ENCODE assay signal across 2 cellular contexts in the genomic region with DNA sequence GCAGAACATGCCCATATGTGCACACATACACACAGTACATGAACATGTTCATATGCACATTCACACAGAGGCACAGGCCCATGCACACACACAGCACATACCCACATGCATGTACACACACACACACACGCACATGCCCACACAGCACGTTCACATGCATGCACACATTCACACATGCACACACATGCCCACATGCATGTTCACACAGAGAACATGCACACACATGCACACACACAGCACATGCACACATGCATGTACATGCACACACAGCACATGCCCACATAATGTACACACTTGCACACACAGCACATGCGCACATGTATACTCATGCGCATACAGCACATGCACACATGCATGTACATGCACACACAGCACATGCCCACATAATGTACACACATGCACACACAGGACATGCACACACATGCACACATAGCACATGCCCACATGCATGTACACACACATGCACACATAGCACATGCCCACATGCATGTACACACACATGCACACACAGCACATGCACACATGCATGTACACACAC.
TF ChIP-seq lines count a peak whose summit lies in the region.

No MANE protein-coding gene starts in this region.

TF ChIP-seq in HEK293, 187 proteins besides CTCF, POLR2A, EP300 and RAD21:
- no peak for TF ChIP-seq ZNF121 (tag by site-specific recombination; IDR thresholded peaks at IDR 0.05)
- TF ChIP-seq, protein P1, sequence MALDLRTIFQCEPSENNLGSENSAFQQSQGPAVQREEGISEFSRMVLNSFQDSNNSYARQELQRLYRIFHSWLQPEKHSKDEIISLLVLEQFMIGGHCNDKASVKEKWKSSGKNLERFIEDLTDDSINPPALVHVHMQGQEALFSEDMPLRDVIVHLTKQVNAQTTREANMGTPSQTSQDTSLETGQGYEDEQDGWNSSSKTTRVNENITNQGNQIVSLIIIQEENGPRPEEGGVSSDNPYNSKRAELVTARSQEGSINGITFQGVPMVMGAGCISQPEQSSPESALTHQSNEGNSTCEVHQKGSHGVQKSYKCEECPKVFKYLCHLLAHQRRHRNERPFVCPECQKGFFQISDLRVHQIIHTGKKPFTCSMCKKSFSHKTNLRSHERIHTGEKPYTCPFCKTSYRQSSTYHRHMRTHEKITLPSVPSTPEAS (tag by site-specific recombination; IDR thresholded peaks at IDR 0.05): peak; percentile 71; the same call in 1 of the 2 replicates
TF ChIP-seq in HEK293: peak in this region for 1.

TF ChIP-seq in endothelial cell of umbilical vein, 7 proteins besides CTCF, POLR2A, EP300 and RAD21:
- peak; percentile 64 for TF ChIP-seq MAX (IDR thresholded peaks at IDR 0.05; ENCODE audit: insufficient read depth, insufficient read length)
- TF ChIP-seq JUN (IDR thresholded peaks at IDR 0.05; ENCODE audit: borderline replicate concordance, insufficient read depth, insufficient read length, low read depth): no peak
- no peak for TF ChIP-seq FOS (IDR thresholded peaks at IDR 0.05; ENCODE audit: borderline replicate concordance, insufficient read depth, low read length)
- no peak for TF ChIP-seq GATA2 (IDR thresholded peaks at IDR 0.05; ENCODE audit: insufficient read depth, insufficient read length, low read depth, low read length)
